Comparison of ENCODE assay signal across 6 cellular contexts in the genomic region with DNA sequence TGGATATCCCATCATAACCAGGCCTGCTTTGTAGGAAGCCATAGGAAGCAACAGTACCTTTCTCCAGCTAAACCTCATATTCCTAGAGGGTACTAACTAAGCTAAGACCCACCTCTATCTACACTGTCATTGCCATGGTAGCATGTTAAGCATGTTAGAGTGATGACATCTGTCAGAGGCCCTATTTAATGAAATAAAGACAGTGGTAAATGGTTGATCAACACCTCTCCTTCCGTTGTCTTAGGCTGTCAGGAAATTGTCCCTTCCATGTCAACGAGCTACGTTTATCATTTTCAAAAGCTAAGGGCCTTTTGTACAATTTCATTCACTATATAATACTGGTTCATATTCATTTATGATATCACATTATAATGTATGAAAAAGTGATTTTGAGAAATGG.
"Had no signal": no experiment of that assay in that cellular context is flagged by ENCODE, and none has a peak within 500 bp of the region (broad histone marks: within the 10 kb centered on the region; RNA-seq: fewer than 3 reads in every experiment).

No MANE protein-coding gene starts in this region.

- H3K4me2 ChIP-seq: GM23338 had no signal

- ATAC-seq: GM23338, HepG2 had no signal

- DNase-seq: H9, HCEC 1CT, KBM-7 had no signal

- H3K4me3 ChIP-seq: GM23338 had no signal

- H2AFZ ChIP-seq: GM23338 had no signal

- H3K27ac ChIP-seq: HL-60 had no signal
